ENCODE assay signal across 1 cellular context in genomic region chr1:15885701-15886612, GRCh38.
TF ChIP-seq lines count a peak whose summit lies in the region.

No MANE protein-coding gene starts in this region.

TF ChIP-seq in K562, 482 proteins besides CTCF, POLR2A, EP300 and RAD21 (continued from another document and continues in another):
- TF ChIP-seq HNRNPL (IDR thresholded peaks at IDR 0.05; ENCODE audit: low read depth, low read length) (no peak), POLR2AphosphoS5 (IDR thresholded peaks at IDR 0.05; ENCODE audit: control insufficient read depth, insufficient read depth, low read depth, low read length) (peak; percentile 75; the same call in 1 of the 2 replicates), HNRNPUL1 (IDR thresholded peaks at IDR 0.05; ENCODE audit: low read length) (no peak), MYC (IDR thresholded peaks at IDR 0.05; ENCODE audit: low read depth, low read length) (peak; percentile 83), MYC (CRISPR knock-in tag; IDR thresholded peaks at IDR 0.05; ENCODE audit: borderline replicate concordance, low read depth) (no peak), NBN (IDR thresholded peaks at IDR 0.05; ENCODE audit: low read depth) (peak; percentile 49), RBM14 (IDR thresholded peaks at IDR 0.05; ENCODE audit: borderline replicate concordance, insufficient read depth, low read depth, low read length) (no peak), RAD51 (IDR thresholded peaks at IDR 0.05; ENCODE audit: borderline replicate concordance, low read depth) (no peak), ZNF766 (CRISPR knock-in tag; conservative IDR thresholded peaks at IDR 0.05) (peak; percentile 36; the same call in 1 of the 2 replicates), ZNF197 (CRISPR knock-in tag; IDR thresholded peaks at IDR 0.05; ENCODE audit: low read depth) (no peak), SRF (CRISPR knock-in tag; IDR thresholded peaks at IDR 0.05) (peak; percentile 16 to 78; a peak in 2 of 4 replicates), ZBTB1 (CRISPR knock-in tag; IDR thresholded peaks at IDR 0.05; ENCODE audit: borderline replicate concordance, low read depth) (no peak), NCOA1 (IDR thresholded peaks at IDR 0.05; ENCODE audit: low read depth) (peak; percentile 78; the same call in 1 of the 2 replicates), SRSF7 (optimal IDR thresholded peaks at IDR 0.05; ENCODE audit: low read depth, low read length) (no peak), ETV6 (IDR thresholded peaks at IDR 0.05; ENCODE audit: borderline replicate concordance in 1 of 2, low read depth in 2 of 2, low read length in 1 of 2) (no peak), ETV6 (CRISPR knock-in tag; IDR thresholded peaks at IDR 0.05; ENCODE audit: borderline replicate concordance) (no peak), ZBED1 (IDR thresholded peaks at IDR 0.05) (no peak), ZNF12 (CRISPR knock-in tag; IDR thresholded peaks at IDR 0.05) (no peak), ZNF175 (CRISPR knock-in tag; IDR thresholded peaks at IDR 0.05; ENCODE audit: low read depth) (0 out of 2 replicates have a peak, but pooled peaks have one; percentile 28), ZNF311 (CRISPR knock-in tag; IDR thresholded peaks at IDR 0.05) (0 out of 2 replicates have a peak, but pooled peaks have one; percentile 40), SFPQ (IDR thresholded peaks at IDR 0.05; ENCODE audit: low read depth, low read length) (no peak), RFX5 (IDR thresholded peaks at IDR 0.05; ENCODE audit: low read depth, low read length) (no peak), SP1 (CRISPR knock-in tag; IDR thresholded peaks at IDR 0.05) (no peak), FIP1L1 (IDR thresholded peaks at IDR 0.05; ENCODE audit: low read depth, low read length, poor library complexity, severe bottlenecking) (no peak), ZNF324 (CRISPR knock-in tag; IDR thresholded peaks at IDR 0.05) (no peak), ZNF134 (CRISPR knock-in tag; conservative IDR thresholded peaks at IDR 0.05) (no peak; the same call in 1 of the 2 replicates), KHSRP (IDR thresholded peaks at IDR 0.05) (no peak; the same call in 1 of the 2 replicates), PATZ1 (CRISPR knock-in tag; IDR thresholded peaks at IDR 0.05; ENCODE audit: borderline replicate concordance) (no peak), YBX1 (IDR thresholded peaks at IDR 0.05) (no peak), FOXA3 (CRISPR knock-in tag; conservative IDR thresholded peaks at IDR 0.05 in 1 of 2, IDR thresholded peaks at IDR 0.05 in 1 of 2) (no peak; a peak in 1 of 4 replicates), CXXC5 (CRISPR knock-in tag; IDR thresholded peaks at IDR 0.05) (peak; percentile 63), ZFP1 (CRISPR knock-in tag; IDR thresholded peaks at IDR 0.05) (no peak), ESRRB (CRISPR knock-in tag; IDR thresholded peaks at IDR 0.05; ENCODE audit: borderline replicate concordance) (no peak; the same call in 1 of the 2 replicates), ZNF384 (IDR thresholded peaks at IDR 0.05; ENCODE audit: low read depth, low read length) (peak; percentile 45), ZNF217 (CRISPR knock-in tag; IDR thresholded peaks at IDR 0.05) (no peak), SIRT6 (IDR thresholded peaks at IDR 0.05; ENCODE audit: low read depth, low read length) (no peak)
- TF ChIP-seq, protein P1, sequence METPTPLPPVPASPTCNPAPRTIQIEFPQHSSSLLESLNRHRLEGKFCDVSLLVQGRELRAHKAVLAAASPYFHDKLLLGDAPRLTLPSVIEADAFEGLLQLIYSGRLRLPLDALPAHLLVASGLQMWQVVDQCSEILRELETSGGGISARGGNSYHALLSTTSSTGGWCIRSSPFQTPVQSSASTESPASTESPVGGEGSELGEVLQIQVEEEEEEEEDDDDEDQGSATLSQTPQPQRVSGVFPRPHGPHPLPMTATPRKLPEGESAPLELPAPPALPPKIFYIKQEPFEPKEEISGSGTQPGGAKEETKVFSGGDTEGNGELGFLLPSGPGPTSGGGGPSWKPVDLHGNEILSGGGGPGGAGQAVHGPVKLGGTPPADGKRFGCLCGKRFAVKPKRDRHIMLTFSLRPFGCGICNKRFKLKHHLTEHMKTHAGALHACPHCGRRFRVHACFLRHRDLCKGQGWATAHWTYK (CRISPR knock-in tag; IDR thresholded peaks at IDR 0.05) = peak; percentile 25
- TF ChIP-seq, protein P2, sequence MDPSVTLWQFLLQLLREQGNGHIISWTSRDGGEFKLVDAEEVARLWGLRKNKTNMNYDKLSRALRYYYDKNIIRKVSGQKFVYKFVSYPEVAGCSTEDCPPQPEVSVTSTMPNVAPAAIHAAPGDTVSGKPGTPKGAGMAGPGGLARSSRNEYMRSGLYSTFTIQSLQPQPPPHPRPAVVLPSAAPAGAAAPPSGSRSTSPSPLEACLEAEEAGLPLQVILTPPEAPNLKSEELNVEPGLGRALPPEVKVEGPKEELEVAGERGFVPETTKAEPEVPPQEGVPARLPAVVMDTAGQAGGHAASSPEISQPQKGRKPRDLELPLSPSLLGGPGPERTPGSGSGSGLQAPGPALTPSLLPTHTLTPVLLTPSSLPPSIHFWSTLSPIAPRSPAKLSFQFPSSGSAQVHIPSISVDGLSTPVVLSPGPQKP (CRISPR knock-in tag; IDR thresholded peaks at IDR 0.05) = no peak
- TF ChIP-seq, protein P3, sequence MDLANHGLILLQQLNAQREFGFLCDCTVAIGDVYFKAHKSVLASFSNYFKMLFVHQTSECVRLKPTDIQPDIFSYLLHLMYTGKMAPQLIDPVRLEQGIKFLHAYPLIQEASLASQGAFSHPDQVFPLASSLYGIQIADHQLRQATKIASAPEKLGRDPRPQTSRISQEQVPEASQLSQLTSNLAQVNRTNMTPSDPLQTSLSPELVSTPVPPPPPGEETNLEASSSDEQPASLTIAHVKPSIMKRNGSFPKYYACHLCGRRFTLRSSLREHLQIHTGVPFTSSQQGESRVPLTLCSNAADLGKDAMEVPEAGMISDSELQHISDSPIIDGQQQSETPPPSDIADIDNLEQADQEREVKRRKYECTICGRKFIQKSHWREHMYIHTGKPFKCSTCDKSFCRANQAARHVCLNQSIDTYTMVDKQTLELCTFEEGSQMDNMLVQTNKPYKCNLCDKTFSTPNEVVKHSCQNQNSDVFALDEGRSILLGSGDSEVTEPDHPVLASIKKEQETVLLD (IDR thresholded peaks at IDR 0.05) = no peak
- TF ChIP-seq, protein P4, sequence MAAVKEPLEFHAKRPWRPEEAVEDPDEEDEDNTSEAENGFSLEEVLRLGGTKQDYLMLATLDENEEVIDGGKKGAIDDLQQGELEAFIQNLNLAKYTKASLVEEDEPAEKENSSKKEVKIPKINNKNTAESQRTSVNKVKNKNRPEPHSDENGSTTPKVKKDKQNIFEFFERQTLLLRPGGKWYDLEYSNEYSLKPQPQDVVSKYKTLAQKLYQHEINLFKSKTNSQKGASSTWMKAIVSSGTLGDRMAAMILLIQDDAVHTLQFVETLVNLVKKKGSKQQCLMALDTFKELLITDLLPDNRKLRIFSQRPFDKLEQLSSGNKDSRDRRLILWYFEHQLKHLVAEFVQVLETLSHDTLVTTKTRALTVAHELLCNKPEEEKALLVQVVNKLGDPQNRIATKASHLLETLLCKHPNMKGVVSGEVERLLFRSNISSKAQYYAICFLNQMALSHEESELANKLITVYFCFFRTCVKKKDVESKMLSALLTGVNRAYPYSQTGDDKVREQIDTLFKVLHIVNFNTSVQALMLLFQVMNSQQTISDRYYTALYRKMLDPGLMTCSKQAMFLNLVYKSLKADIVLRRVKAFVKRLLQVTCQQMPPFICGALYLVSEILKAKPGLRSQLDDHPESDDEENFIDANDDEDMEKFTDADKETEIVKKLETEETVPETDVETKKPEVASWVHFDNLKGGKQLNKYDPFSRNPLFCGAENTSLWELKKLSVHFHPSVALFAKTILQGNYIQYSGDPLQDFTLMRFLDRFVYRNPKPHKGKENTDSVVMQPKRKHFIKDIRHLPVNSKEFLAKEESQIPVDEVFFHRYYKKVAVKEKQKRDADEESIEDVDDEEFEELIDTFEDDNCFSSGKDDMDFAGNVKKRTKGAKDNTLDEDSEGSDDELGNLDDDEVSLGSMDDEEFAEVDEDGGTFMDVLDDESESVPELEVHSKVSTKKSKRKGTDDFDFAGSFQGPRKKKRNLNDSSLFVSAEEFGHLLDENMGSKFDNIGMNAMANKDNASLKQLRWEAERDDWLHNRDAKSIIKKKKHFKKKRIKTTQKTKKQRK (IDR thresholded peaks at IDR 0.05; ENCODE audit: borderline replicate concordance, low read depth, low read length) = no peak
- TF ChIP-seq, protein P5, sequence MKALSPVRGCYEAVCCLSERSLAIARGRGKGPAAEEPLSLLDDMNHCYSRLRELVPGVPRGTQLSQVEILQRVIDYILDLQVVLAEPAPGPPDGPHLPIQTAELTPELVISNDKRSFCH (CRISPR knock-in tag; IDR thresholded peaks at IDR 0.05) = no peak
- TF ChIP-seq, protein P5 (tag; IDR thresholded peaks at IDR 0.05) = peak; percentile 69; the same call in 1 of the 2 replicates
- TF ChIP-seq, protein P6, sequence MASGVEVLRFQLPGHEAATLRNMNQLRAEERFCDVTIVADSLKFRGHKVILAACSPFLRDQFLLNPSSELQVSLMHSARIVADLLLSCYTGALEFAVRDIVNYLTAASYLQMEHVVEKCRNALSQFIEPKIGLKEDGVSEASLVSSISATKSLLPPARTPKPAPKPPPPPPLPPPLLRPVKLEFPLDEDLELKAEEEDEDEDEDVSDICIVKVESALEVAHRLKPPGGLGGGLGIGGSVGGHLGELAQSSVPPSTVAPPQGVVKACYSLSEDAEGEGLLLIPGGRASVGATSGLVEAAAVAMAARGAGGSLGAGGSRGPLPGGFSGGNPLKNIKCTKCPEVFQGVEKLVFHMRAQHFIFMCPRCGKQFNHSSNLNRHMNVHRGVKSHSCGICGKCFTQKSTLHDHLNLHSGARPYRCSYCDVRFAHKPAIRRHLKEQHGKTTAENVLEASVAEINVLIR (CRISPR knock-in tag; IDR thresholded peaks at IDR 0.05) = no peak
- TF ChIP-seq, protein P7, sequence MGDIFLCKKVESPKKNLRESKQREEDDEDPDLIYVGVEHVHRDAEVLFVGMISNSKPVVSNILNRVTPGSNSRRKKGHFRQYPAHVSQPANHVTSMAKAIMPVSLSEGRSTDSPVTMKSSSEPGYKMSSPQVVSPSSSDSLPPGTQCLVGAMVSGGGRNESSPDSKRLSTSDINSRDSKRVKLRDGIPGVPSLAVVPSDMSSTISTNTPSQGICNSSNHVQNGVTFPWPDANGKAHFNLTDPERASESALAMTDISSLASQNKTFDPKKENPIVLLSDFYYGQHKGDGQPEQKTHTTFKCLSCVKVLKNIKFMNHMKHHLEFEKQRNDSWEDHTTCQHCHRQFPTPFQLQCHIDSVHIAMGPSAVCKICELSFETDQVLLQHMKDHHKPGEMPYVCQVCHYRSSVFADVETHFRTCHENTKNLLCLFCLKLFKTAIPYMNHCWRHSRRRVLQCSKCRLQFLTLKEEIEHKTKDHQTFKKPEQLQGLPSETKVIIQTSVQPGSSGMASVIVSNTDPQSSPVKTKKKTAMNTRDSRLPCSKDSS (IDR thresholded peaks at IDR 0.05; ENCODE audit: low read depth, partially characterized antibody) = no peak
- TF ChIP-seq, protein P8, sequence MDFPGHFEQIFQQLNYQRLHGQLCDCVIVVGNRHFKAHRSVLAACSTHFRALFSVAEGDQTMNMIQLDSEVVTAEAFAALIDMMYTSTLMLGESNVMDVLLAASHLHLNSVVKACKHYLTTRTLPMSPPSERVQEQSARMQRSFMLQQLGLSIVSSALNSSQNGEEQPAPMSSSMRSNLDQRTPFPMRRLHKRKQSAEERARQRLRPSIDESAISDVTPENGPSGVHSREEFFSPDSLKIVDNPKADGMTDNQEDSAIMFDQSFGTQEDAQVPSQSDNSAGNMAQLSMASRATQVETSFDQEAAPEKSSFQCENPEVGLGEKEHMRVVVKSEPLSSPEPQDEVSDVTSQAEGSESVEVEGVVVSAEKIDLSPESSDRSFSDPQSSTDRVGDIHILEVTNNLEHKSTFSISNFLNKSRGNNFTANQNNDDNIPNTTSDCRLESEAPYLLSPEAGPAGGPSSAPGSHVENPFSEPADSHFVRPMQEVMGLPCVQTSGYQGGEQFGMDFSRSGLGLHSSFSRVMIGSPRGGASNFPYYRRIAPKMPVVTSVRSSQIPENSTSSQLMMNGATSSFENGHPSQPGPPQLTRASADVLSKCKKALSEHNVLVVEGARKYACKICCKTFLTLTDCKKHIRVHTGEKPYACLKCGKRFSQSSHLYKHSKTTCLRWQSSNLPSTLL (IDR thresholded peaks at IDR 0.05) = no peak
- TF ChIP-seq, protein P9, sequence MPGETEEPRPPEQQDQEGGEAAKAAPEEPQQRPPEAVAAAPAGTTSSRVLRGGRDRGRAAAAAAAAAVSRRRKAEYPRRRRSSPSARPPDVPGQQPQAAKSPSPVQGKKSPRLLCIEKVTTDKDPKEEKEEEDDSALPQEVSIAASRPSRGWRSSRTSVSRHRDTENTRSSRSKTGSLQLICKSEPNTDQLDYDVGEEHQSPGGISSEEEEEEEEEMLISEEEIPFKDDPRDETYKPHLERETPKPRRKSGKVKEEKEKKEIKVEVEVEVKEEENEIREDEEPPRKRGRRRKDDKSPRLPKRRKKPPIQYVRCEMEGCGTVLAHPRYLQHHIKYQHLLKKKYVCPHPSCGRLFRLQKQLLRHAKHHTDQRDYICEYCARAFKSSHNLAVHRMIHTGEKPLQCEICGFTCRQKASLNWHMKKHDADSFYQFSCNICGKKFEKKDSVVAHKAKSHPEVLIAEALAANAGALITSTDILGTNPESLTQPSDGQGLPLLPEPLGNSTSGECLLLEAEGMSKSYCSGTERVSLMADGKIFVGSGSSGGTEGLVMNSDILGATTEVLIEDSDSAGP (CRISPR knock-in tag; IDR thresholded peaks at IDR 0.05) = no peak
